ENCODE assay signal across 23 cellular contexts in the genomic region with DNA sequence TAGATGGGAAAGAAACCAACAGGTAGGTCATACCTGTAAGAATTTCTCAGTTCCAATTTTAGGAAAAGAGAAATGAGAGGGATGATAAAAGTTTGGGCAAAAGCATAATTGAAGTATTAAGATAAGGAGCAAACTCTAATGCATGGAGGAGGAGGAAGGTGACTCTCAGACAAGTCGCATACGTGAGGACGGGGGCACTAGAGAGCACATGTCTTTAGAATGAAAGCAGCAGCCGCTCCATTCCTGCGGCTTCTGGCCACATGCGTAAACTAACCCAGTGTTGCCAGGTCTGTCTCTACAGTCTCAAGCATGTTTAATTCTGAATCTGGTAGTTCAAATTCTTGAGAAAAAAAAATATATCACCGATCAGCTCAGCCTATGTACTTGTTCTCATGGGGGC.
"Had no signal": no experiment of that assay in that cellular context is flagged by ENCODE, and none has a peak within 500 bp of the region (broad histone marks: within the 10 kb centered on the region; RNA-seq: fewer than 3 reads in every experiment).

No MANE protein-coding gene starts in this region.

- H3K4me1 ChIP-seq: SJSA1 had no signal

- FAIRE-seq: HTR-8/SVneo, RCC 7860 had no signal

- H3K36me3 ChIP-seq: MG63, SJSA1 had no signal

- H3K4me3 ChIP-seq: MG63, SJSA1, SK-N-MC had no signal

- H3K27me3 ChIP-seq: MG63, SJSA1 had no signal

- H3K9me3 ChIP-seq: MG63, SJSA1 had no signal

- DNase-seq: KBM-7, MG63, NCI-H1092, NCI-H1105 treated with DMSO at 0.1 percent for 48 hours, NCI-H1417 treated with DMSO at 0.1 percent for 48 hours, NCI-H146, NCI-H1694 treated with DMSO at 0.1 percent for 48 hours, NCI-H1930, NCI-H2081, NCI-H2107, NCI-H2227 treated with DMSO at 0.1 percent for 48 hours, NCI-H524, NCI-H526 treated with DMSO at 0.1 percent for 48 hours, NCI-H748 treated with DMSO at 0.1 percent for 48 hours, Right ventricle myocardium superior, RPMI8226, SIG-M5 had no signal

- H3K27ac ChIP-seq: HL-60, SJSA1, SK-N-MC had no signal

- H3K27ac Mint-ChIP-seq: IgD-negative memory B cell had no signal

- H3K4me3 Mint-ChIP-seq: IgD-negative memory B cell had no signal
